In genomic region chr12:122659579-122659978, GRCh38 we compare ENCODE assay signal across 20 cellular contexts. TPM values are rescaled to one million over a fixed set of nuclear protein-coding genes. Genes with fewer than 3 reads are reported as not detected.
DNase-seq lines count a peak whose midpoint lies in the region; ATAC-seq and TF ChIP-seq lines count a peak whose summit lies in the region.
"Had no signal": no experiment of that assay in that cellular context is flagged by ENCODE, and none has a peak within 500 bp of the region (broad histone marks: within the 10 kb centered on the region; RNA-seq: fewer than 3 reads in every experiment).

No MANE protein-coding gene starts in this region.

- DNase-seq in BE2C, result peak; percentile 12
- DNase-seq in HT-29 (ENCODE audit: low spot score), result peak; percentile 20
- peak; percentile 36 for DNase-seq in astrocyte of the hippocampus (ENCODE audit: low read depth, low spot score)
- DNase-seq in NOMO-1 treated with DMSO at 0.1 percent for 48 hours (lab: John Stamatoyannopoulos, UW; ENCODE audit: unreplicated experiment), result no peak
- DNase-seq: immature natural killer cell, NCI-H187 treated with DMSO at 0.1 percent for 48 hours, NCI-H510A, T-helper 17 cell, tibial artery had no signal

- H3K27me3 ChIP-seq in BE2C (no peaks in the 10 kb centered on the region), mucosa of stomach (ENCODE audit: control insufficient read depth, insufficient read depth, low read length) (no peaks in the 10 kb centered on the region)
- H3K27me3 ChIP-seq: esophagus muscularis mucosa, SJCRH30, tibial artery had no signal

- H3K9me3 ChIP-seq in BE2C (no peaks in the 10 kb centered on the region), mucosa of stomach (ENCODE audit: control insufficient read depth, low read length) (no peaks in the 10 kb centered on the region)
- H3K9me3 ChIP-seq: esophagus muscularis mucosa, SJCRH30, tibial artery had no signal

- no peak for ATAC-seq in GM21737 (IDR thresholded peaks at IDR 0.05; ENCODE audit: unreplicated experiment)
- no peak for ATAC-seq in HG02623 (IDR thresholded peaks at IDR 0.05; ENCODE audit: unreplicated experiment)
- no peak for ATAC-seq in GM21447 (IDR thresholded peaks at IDR 0.05; ENCODE audit: unreplicated experiment)
- ATAC-seq: activated CD4-positive, CD25-positive, alpha-beta regulatory T cell treated with anti-CD3 and anti-CD28 coated beads, Interleukin-2, amount 50 U/mL, for 24 hours; stimulated activated memory B cell treated with anti-CD40 and anti-IgM and Interleukin-4, amounts not matched to agents 10 μg/mL and 1 μg/mL and 100 μg/mL, for 72 hours; T-helper 17 cell had no signal

- H3K4me3 ChIP-seq in BE2C (ENCODE audit: low read depth, low read length) (no peak overlapping the region), mucosa of stomach (ENCODE audit: low read length) (no peak overlapping the region)
- H3K4me3 ChIP-seq: esophagus muscularis mucosa, SJCRH30, tibial artery had no signal

- H3K4me1 ChIP-seq in BE2C (no peaks in the 10 kb centered on the region), mucosa of stomach (ENCODE audit: control insufficient read depth, insufficient read depth, low read length) (no peaks in the 10 kb centered on the region)
- H3K4me1 ChIP-seq: esophagus muscularis mucosa, SJCRH30, tibial artery had no signal

- peak overlapping the region; percentile 5 for H3K9ac ChIP-seq in mucosa of stomach (ENCODE audit: low read length)

- H3K36me3 ChIP-seq in BE2C (no peaks in the 10 kb centered on the region), mucosa of stomach (ENCODE audit: control insufficient read depth, insufficient read depth, low read length) (no peaks in the 10 kb centered on the region)
- H3K36me3 ChIP-seq: esophagus muscularis mucosa, SJCRH30, tibial artery had no signal

- no peak for TF ChIP-seq CTCF in BE2C (IDR thresholded peaks at IDR 0.05; ENCODE audit: low read depth, low read length)

RNA-seq across cellular contexts. Expression of gene HCAR2, which starts 43.6 kb away (rescaled TPM):
- not detected for polyA plus RNA-seq in BE2C (2012; ENCODE audit: insufficient read depth, insufficient read length, low read depth)
- 0.56 and 1.1 TPM in 2 replicates for total RNA-seq in HT-29 (2014; rRNA removed; shearing (Covaris generic))
- total RNA-seq: esophagus muscularis mucosa, glomerular endothelial cell, SJCRH30 had no signal
- polyA plus RNA-seq: immature natural killer cell, neural cell had no signal

RNA-seq across cellular contexts. Expression of gene HCAR3, which starts 57.0 kb away (rescaled TPM):
- polyA plus RNA-seq in BE2C (2012; ENCODE audit: insufficient read depth, insufficient read length, low read depth), result not detected
- total RNA-seq in HT-29 (2014; rRNA removed; shearing (Covaris generic)), result 0.73 and 1.3 TPM in 2 replicates
- total RNA-seq: glomerular endothelial cell, right cardiac atrium, SJCRH30 had no signal
- polyA plus RNA-seq: immature natural killer cell, neural cell had no signal
